In genomic region chr16:20540603-20541316, GRCh38 we compare ENCODE assay signal across 14 cellular contexts. TPM values are rescaled to one million over a fixed set of nuclear protein-coding genes. Genes with fewer than 3 reads are reported as not detected.
"Had no signal": no experiment of that assay in that cellular context is flagged by ENCODE, and none has a peak within 500 bp of the region (broad histone marks: within the 10 kb centered on the region; RNA-seq: fewer than 3 reads in every experiment).

No MANE protein-coding gene starts in this region.

RNA-seq across cellular contexts. Expression of gene ACSM2B, which starts 35.4 kb away (rescaled TPM):
- total RNA-seq: activated naive CD4-positive, alpha-beta T cell treated with anti-CD3 and anti-CD28 coated beads for 36 hours; activated naive CD4-positive, alpha-beta T cell treated with anti-CD3 and anti-CD28 coated beads, Interleukin-2, amount 50 U/mL, for 72 hours; activated naive CD8-positive, alpha-beta T cell treated with anti-CD3 and anti-CD28 coated beads for 36 hours; activated naive CD8-positive, alpha-beta T cell treated with anti-CD3 and anti-CD28 coated beads, Interleukin-2, amount 10 ng/mL, durations not matched to agents 7 days and 5 days; activated T-helper 1 cell treated with anti-CD3 and anti-CD28 coated beads, Interleukin-12 subunit alpha, Interleukin-12 subunit beta, Interleukin-2, Interleukin-4 antibody, amounts not matched to agents 30 ng/mL and 10 ng/mL and 1 ng/mL, durations not matched to agents 14 hours and 24 hours and 36 hours; activated T-helper 17 cell treated with anti-CD3 and anti-CD28 coated beads, Interleukin-2, amount 50 U/mL, for 72 hours; aorta; ascending aorta; astrocyte; breast epithelium; cardiac muscle cell; cardiac septum; cerebellum; chondrocyte had no signal
- polyA plus RNA-seq: aorta, cardiac muscle cell had no signal
